ENCODE assay signal across 22 cellular contexts in genomic region chr6:10977231-10977968, GRCh38.
"Had no signal": no experiment of that assay in that cellular context is flagged by ENCODE, and none has a peak within 500 bp of the region (broad histone marks: within the 10 kb centered on the region; RNA-seq: fewer than 3 reads in every experiment).

No MANE protein-coding gene starts in this region.

- H3K4me3 ChIP-seq: MG63, SK-N-MC had no signal

- H3K27ac ChIP-seq: SK-N-MC had no signal

- H3K27ac Mint-ChIP-seq: activated CD8-positive, alpha-beta T cell treated with anti-CD3 and anti-CD28 coated beads for 36 hours; activated naive CD4-positive, alpha-beta T cell treated with anti-CD3 and anti-CD28 coated beads, Interleukin-2, amount 10 ng/mL, durations not matched to agents 7 days and 5 days; activated naive CD8-positive, alpha-beta T cell treated with anti-CD3 and anti-CD28 coated beads for 36 hours; activated T-cell treated with anti-CD3 and anti-CD28 coated beads, Interleukin-2, amount 50 U/mL, for 72 hours; activated T-helper 2 cell treated with anti-CD3 and anti-CD28 coated beads, Interferon-gamma antibody, Interleukin-2, Interleukin-4, amounts not matched to agents 10 μg/mL and 5 μg/mL and 100 μg/mL, durations not matched to agents 14 hours and 24 hours and 36 hours; T-cell had no signal

- H3K27me3 ChIP-seq: MG63 had no signal

- H3K36me3 Mint-ChIP-seq: activated naive CD4-positive, alpha-beta T cell treated with anti-CD3 and anti-CD28 coated beads, Interleukin-2, amount 10 ng/mL, durations not matched to agents 7 days and 5 days; activated naive CD8-positive, alpha-beta T cell treated with anti-CD3 and anti-CD28 coated beads for 36 hours; T-cell had no signal

- H3K27me3 Mint-ChIP-seq: activated naive CD4-positive, alpha-beta T cell treated with anti-CD3 and anti-CD28 coated beads, Interleukin-2, amount 10 ng/mL, durations not matched to agents 7 days and 5 days; activated naive CD8-positive, alpha-beta T cell treated with anti-CD3 and anti-CD28 coated beads for 36 hours had no signal

- H3K4me3 Mint-ChIP-seq: activated CD8-positive, alpha-beta T cell treated with anti-CD3 and anti-CD28 coated beads for 36 hours; activated naive CD4-positive, alpha-beta T cell treated with anti-CD3 and anti-CD28 coated beads, Interleukin-2, amount 10 ng/mL, durations not matched to agents 7 days and 5 days; activated naive CD8-positive, alpha-beta T cell treated with anti-CD3 and anti-CD28 coated beads for 36 hours; activated T-cell treated with anti-CD3 and anti-CD28 coated beads, Interleukin-2, amount 50 U/mL, for 72 hours; T-cell had no signal

- H3K9me3 ChIP-seq: MG63 had no signal

- H3K9me3 Mint-ChIP-seq: activated CD8-positive, alpha-beta T cell treated with anti-CD3 and anti-CD28 coated beads for 36 hours; activated naive CD4-positive, alpha-beta T cell treated with anti-CD3 and anti-CD28 coated beads, Interleukin-2, amount 10 ng/mL, durations not matched to agents 7 days and 5 days; activated naive CD8-positive, alpha-beta T cell treated with anti-CD3 and anti-CD28 coated beads for 36 hours; activated T-cell treated with anti-CD3 and anti-CD28 coated beads, Interleukin-2, amount 50 U/mL, for 72 hours; activated T-helper 2 cell treated with anti-CD3 and anti-CD28 coated beads, Interferon-gamma antibody, Interleukin-2, Interleukin-4, amounts not matched to agents 10 μg/mL and 5 μg/mL and 100 μg/mL, durations not matched to agents 14 hours and 24 hours and 36 hours; T-cell had no signal

- H3K4me1 Mint-ChIP-seq: activated naive CD4-positive, alpha-beta T cell treated with anti-CD3 and anti-CD28 coated beads, Interleukin-2, amount 10 ng/mL, durations not matched to agents 7 days and 5 days; activated naive CD8-positive, alpha-beta T cell treated with anti-CD3 and anti-CD28 coated beads for 36 hours; T-cell had no signal

- H3K36me3 ChIP-seq: MG63 had no signal

- DNase-seq: activated CD4-positive, CD25-positive, alpha-beta regulatory T cell; activated CD8-positive, alpha-beta memory T cell treated with anti-CD3 and anti-CD28 coated beads, Interleukin-2, amount 50 U/mL, for 4 hours; activated CD8-positive, alpha-beta T cell treated with anti-CD3 and anti-CD28 coated beads for 36 hours; activated gamma-delta T cell treated with Interleukin-2 at 50 U/mL for 16 hours; activated naive CD4-positive, alpha-beta T cell treated with anti-CD3 and anti-CD28 coated beads, Interleukin-2, amount 10 ng/mL, durations not matched to agents 7 days and 5 days; activated naive CD8-positive, alpha-beta T cell treated with anti-CD3 and anti-CD28 coated beads for 36 hours; activated T-cell treated with anti-CD3 and anti-CD28 coated beads, Interleukin-2, amount 50 U/mL, for 72 hours; cerebellar nuclear complex; MV-4-11; NCI-H1092 treated with DMSO at 0.1 percent for 48 hours; NCI-H1417 treated with DMSO at 0.1 percent for 48 hours; NCI-H1694; NCI-H2029; NCI-H2107; NCI-H2171 treated with DMSO at 0.1 percent for 48 hours; NCI-H524; T-cell; T-helper 2 cell; T1000 had no signal

- ATAC-seq: activated CD8-positive, alpha-beta T cell treated with anti-CD3 and anti-CD28 coated beads for 36 hours; activated T-cell treated with anti-CD3 and anti-CD28 coated beads, Interleukin-2, amount 50 U/mL, for 72 hours; T-cell had no signal
